In genomic region chr2:219519526-219519916, GRCh38 we compare ENCODE assay signal across 21 cellular contexts. TPM values are rescaled to one million over a fixed set of nuclear protein-coding genes. Genes with fewer than 3 reads are reported as not detected.
DNase-seq lines count a peak whose midpoint lies in the region; ATAC-seq and TF ChIP-seq lines count a peak whose summit lies in the region.
"Had no signal": no experiment of that assay in that cellular context is flagged by ENCODE, and none has a peak within 500 bp of the region (broad histone marks: within the 10 kb centered on the region; RNA-seq: fewer than 3 reads in every experiment).

No MANE protein-coding gene starts in this region.

- TF ChIP-seq CTCF in right atrium auricular region (IDR thresholded peaks at IDR 0.05) (no peak), heart right ventricle (IDR thresholded peaks at IDR 0.05) (no peak), WERI-Rb-1 (IDR thresholded peaks at IDR 0.05; ENCODE audit: low read depth, low read length) (no peak), glutamatergic neuron (IDR thresholded peaks at IDR 0.05; ENCODE audit: partially characterized antibody, unreplicated experiment) (no peak), type B pancreatic cell (conservative IDR thresholded peaks at IDR 0.05) (no peak), Calu3 (IDR thresholded peaks at IDR 0.05; ENCODE audit: unreplicated experiment) (no peak)

- peaks cover 15% of the 10 kb centered on the region for H3K27me3 Mint-ChIP-seq in glutamatergic neuron (ENCODE audit: unreplicated experiment)
- H3K27me3 Mint-ChIP-seq in type B pancreatic cell: peaks cover 70% of the 10 kb centered on the region
- H3K27me3 Mint-ChIP-seq in Calu3 (ENCODE audit: unreplicated experiment): peaks cover 82% of the 10 kb centered on the region

- DNase-seq in right atrium auricular region (ENCODE audit: low spot score): no peak
- no peak for DNase-seq in heart right ventricle
- DNase-seq in WERI-Rb-1: no peak
- DNase-seq in glutamatergic neuron: no peak
- no peak for DNase-seq in type B pancreatic cell (ENCODE audit: extremely low spot score, unreplicated experiment)
- DNase-seq in Calu3: no peak
- DNase-seq in medulla oblongata (ENCODE audit: extremely low spot score): no peak
- DNase-seq: ACHN; C1 segment of cervical spinal cord; CD4-positive, CD25-positive, alpha-beta regulatory T cell; CD8-positive, alpha-beta memory T cell; COR-L47; DMS153; DMS79; GDM1; IMR-90; KG1 had no signal

- H3K9me3 ChIP-seq in right atrium auricular region: no peaks in the 10 kb centered on the region
- H3K9me3 ChIP-seq in heart right ventricle: no peaks in the 10 kb centered on the region
- no peaks in the 10 kb centered on the region for H3K9me3 ChIP-seq in WERI-Rb-1 (ENCODE audit: severe bottlenecking)
- H3K9me3 ChIP-seq: BE2C had no signal

- intact Hi-C loops in heart right ventricle (cut with DNase I) (no loop called here), Calu3 (cut with micrococcal nuclease; ENCODE audit: unreplicated experiment) (no loop called here)

- peak overlapping the region; percentile 4 for H3K4me3 Mint-ChIP-seq in glutamatergic neuron (ENCODE audit: unreplicated experiment)
- H3K4me3 Mint-ChIP-seq in type B pancreatic cell: peak overlapping the region; percentile 20
- no peak overlapping the region for H3K4me3 Mint-ChIP-seq in Calu3 (ENCODE audit: low read depth, unreplicated experiment)
- H3K4me3 Mint-ChIP-seq: CD4-positive, CD25-positive, alpha-beta regulatory T cell; GM23338 had no signal

- H3K9me3 Mint-ChIP-seq in glutamatergic neuron (ENCODE audit: unreplicated experiment) (peaks cover 4% of the 10 kb centered on the region), type B pancreatic cell (no peaks in the 10 kb centered on the region), Calu3 (ENCODE audit: low read depth, unreplicated experiment) (no peaks in the 10 kb centered on the region)
- H3K9me3 Mint-ChIP-seq: GM23338 had no signal

- H3K4me1 ChIP-seq in right atrium auricular region (peaks cover 0 to 47% of the 10 kb centered on the region in 2 donors), heart right ventricle (peaks cover 9 to 46% (median 26%) of the 10 kb centered on the region in 9 donors)

- no peak for ATAC-seq in heart right ventricle
- ATAC-seq in HG02884 (IDR thresholded peaks at IDR 0.05; ENCODE audit: unreplicated experiment): no peak
- ATAC-seq: GM23338 had no signal

- 84 to 86% methylated on average over 9 of the region's 9 CpGs for WGBS in heart right ventricle, 2 donors

- CTCF ChIA-PET in Calu3 (lab: Charles Lee): interaction anchor here (1.1 to 1.7 kb wide), 4 partner anchors 10 to 24 kb away, joined by 3 to 9 read pairs (median 5); partner anchors contain the start of gene GMPPA

- H3K27ac ChIP-seq in right atrium auricular region (peak overlapping the region; percentile 88 to 92), heart right ventricle (peak overlapping the region in 1 of 10 donors; percentile 81), WERI-Rb-1 (peak overlapping the region; percentile 98)

- peaks cover 51% of the 10 kb centered on the region for H3K4me1 Mint-ChIP-seq in glutamatergic neuron (ENCODE audit: low read depth, unreplicated experiment)
- H3K4me1 Mint-ChIP-seq in type B pancreatic cell (ENCODE audit: unreplicated experiment): peaks cover 52% of the 10 kb centered on the region
- peaks cover 15% of the 10 kb centered on the region for H3K4me1 Mint-ChIP-seq in Calu3 (ENCODE audit: low read depth, unreplicated experiment)

- H3K36me3 ChIP-seq in right atrium auricular region (no peaks in the 10 kb centered on the region), heart right ventricle (no peaks in the 10 kb centered on the region), WERI-Rb-1 (no peaks in the 10 kb centered on the region; the same call in none of the 2 replicates)
- H3K36me3 ChIP-seq: BE2C had no signal

- no TSS peak for BruUV-seq in Calu3 (replicated peaks; lab: Mats Ljungman, UMichigan)

- H3K27me3 ChIP-seq in right atrium auricular region: no peaks in the 10 kb centered on the region
- H3K27me3 ChIP-seq in heart right ventricle: peaks cover 1 to 93% (median 39%) of the 10 kb centered on the region in 7 donors
- no peaks in the 10 kb centered on the region for H3K27me3 ChIP-seq in WERI-Rb-1 (ENCODE audit: insufficient read depth, low read depth, severe bottlenecking)
- H3K27me3 ChIP-seq: BE2C had no signal

- no peaks in the 10 kb centered on the region for H3K36me3 Mint-ChIP-seq in glutamatergic neuron (ENCODE audit: unreplicated experiment)
- no peaks in the 10 kb centered on the region for H3K36me3 Mint-ChIP-seq in type B pancreatic cell
- no peaks in the 10 kb centered on the region for H3K36me3 Mint-ChIP-seq in Calu3 (ENCODE audit: insufficient read depth, unreplicated experiment)
- H3K36me3 Mint-ChIP-seq: CD4-positive, CD25-positive, alpha-beta regulatory T cell had no signal

- no peak overlapping the region for H3K4me3 ChIP-seq in right atrium auricular region
- no peak overlapping the region for H3K4me3 ChIP-seq in heart right ventricle
- H3K4me3 ChIP-seq in WERI-Rb-1 (ENCODE audit: low read depth, low read length): no peak overlapping the region
- H3K4me3 ChIP-seq: GM23338 had no signal

- no peak overlapping the region for H3K27ac Mint-ChIP-seq in glutamatergic neuron (ENCODE audit: unreplicated experiment)
- peak overlapping the region; percentile 2 for H3K27ac Mint-ChIP-seq in type B pancreatic cell
- H3K27ac Mint-ChIP-seq in Calu3 (ENCODE audit: unreplicated experiment): no peak overlapping the region
- H3K27ac Mint-ChIP-seq: CD4-positive, CD25-positive, alpha-beta regulatory T cell; GM23338 had no signal

RNA-seq across cellular contexts. Expression of gene ASIC4, which starts 5.2 kb away (rescaled TPM):
- not detected for total RNA-seq in right atrium auricular region
- total RNA-seq in heart right ventricle: under 1 TPM in 5 of 10 donors, not detected in 5; 0.15 to 0.43 (median 0.20) TPM
- polyA plus RNA-seq in heart right ventricle: not detected
- 5.4 TPM for total RNA-seq in glutamatergic neuron (ENCODE audit: unreplicated experiment)
- 0.79 and 0.99 TPM in 2 replicates for total RNA-seq in type B pancreatic cell (ENCODE audit: low replicate concordance)
- 0.17 TPM in 1 of 2 replicates, not detected in the other for total RNA-seq in Calu3 (2022)
- total RNA-seq: CD8-positive, alpha-beta memory T cell; Daoy; IMR-90 had no signal
- polyA plus RNA-seq: CD4-positive, CD25-positive, alpha-beta regulatory T cell; CD8-positive, alpha-beta memory T cell had no signal

RNA-seq across cellular contexts. Expression of gene GMPPA, which starts 20.8 kb away (rescaled TPM):
- 10 to 100 TPM; 21.6 to 23.3 TPM for total RNA-seq in right atrium auricular region
- total RNA-seq in heart right ventricle: 10 to 100 TPM; 15.8 to 29.4 (median 21.0) TPM
- 10 to 100 TPM; 28.2 to 48.6 TPM for polyA plus RNA-seq in heart right ventricle
- total RNA-seq in glutamatergic neuron (ENCODE audit: unreplicated experiment): 23.2 TPM
- 34.4 and 48.8 TPM in 2 replicates for total RNA-seq in type B pancreatic cell (ENCODE audit: low replicate concordance)
- total RNA-seq in Calu3 (2022): 53.0 and 59.4 TPM in 2 replicates

RNA-seq across cellular contexts. Expression of gene CHPF, which starts 24.1 kb away (rescaled TPM):
- total RNA-seq in right atrium auricular region (100 to 1,000 TPM; 206 to 228 TPM), heart right ventricle (100 to 1,000 TPM in 4 of 10 donors, 10 to 100 TPM in 6; 66.5 to 166 (median 95.9) TPM), glutamatergic neuron (ENCODE audit: unreplicated experiment) (31.1 TPM), type B pancreatic cell (ENCODE audit: low replicate concordance) (47.5 and 73.7 TPM in 2 replicates), Calu3 (2022) (139 and 141 TPM in 2 replicates)
- 100 to 1,000 TPM in 1 of 2 donors, 10 to 100 TPM in 1; 76.9 to 221 TPM for polyA plus RNA-seq in heart right ventricle

RNA-seq across cellular contexts. Expression of gene TMEM198, which starts 24.3 kb away (rescaled TPM):
- total RNA-seq in right atrium auricular region: 1 to 10 TPM; 1.8 to 4.3 TPM
- total RNA-seq in heart right ventricle: 1 to 10 TPM in 8 of 10 donors, under 1 TPM in 2; 0.59 to 3.5 (median 1.6) TPM
- 10 to 100 TPM in 1 of 2 donors, 1 to 10 TPM in 1; 3.0 to 10.7 TPM for polyA plus RNA-seq in heart right ventricle
- 40.9 TPM for total RNA-seq in glutamatergic neuron (ENCODE audit: unreplicated experiment)
- 7.8 and 9.7 TPM in 2 replicates for total RNA-seq in type B pancreatic cell (ENCODE audit: low replicate concordance)
- total RNA-seq in Calu3 (2022): 5.2 and 5.9 TPM in 2 replicates
- polyA plus RNA-seq: CD4-positive, CD25-positive, alpha-beta regulatory T cell; CD8-positive, alpha-beta memory T cell had no signal

RNA-seq across cellular contexts. Expression of gene OBSL1, which starts 51.8 kb away (rescaled TPM):
- total RNA-seq in right atrium auricular region (100 to 1,000 TPM; 150 to 157 TPM), heart right ventricle (100 to 1,000 TPM; 161 to 277 (median 171) TPM), glutamatergic neuron (ENCODE audit: unreplicated experiment) (47.9 TPM), type B pancreatic cell (ENCODE audit: low replicate concordance) (118 and 197 TPM in 2 replicates), Calu3 (2022) (65.9 and 76.5 TPM in 2 replicates)
- polyA plus RNA-seq in heart right ventricle: 100 to 1,000 TPM; 108 to 310 TPM
- polyA plus RNA-seq: CD4-positive, CD25-positive, alpha-beta regulatory T cell; CD8-positive, alpha-beta memory T cell had no signal
